ENCODE assay signal across 25 cellular contexts in genomic region chr2:4340536-4340935, GRCh38.
"Had no signal": no experiment of that assay in that cellular context is flagged by ENCODE, and none has a peak within 500 bp of the region (broad histone marks: within the 10 kb centered on the region; RNA-seq: fewer than 3 reads in every experiment).

No MANE protein-coding gene starts in this region.

- H3K27ac Mint-ChIP-seq: activated CD4-positive, alpha-beta T cell treated with anti-CD3 and anti-CD28 coated beads, Interleukin-2, amount 10 ng/mL, durations not matched to agents 7 days and 5 days; activated T-cell treated with anti-CD3 and anti-CD28 coated beads, Interleukin-2, amount 50 U/mL, for 72 hours; dendritic cell treated with granulocyte-macrophage colony-stimulating factor and Interleukin-4, amounts not matched to agents 40 ng/mL and 50 ng/mL, for 4 days; memory B cell; naive B cell; neural progenitor cell had no signal

- H3K9me3 Mint-ChIP-seq: activated CD4-positive, alpha-beta T cell treated with anti-CD3 and anti-CD28 coated beads, Interleukin-2, amount 10 ng/mL, durations not matched to agents 7 days and 5 days; dendritic cell treated with granulocyte-macrophage colony-stimulating factor and Interleukin-4, amounts not matched to agents 40 ng/mL and 50 ng/mL, for 4 days; neural progenitor cell had no signal

- ATAC-seq: activated T-cell treated with anti-CD3 and anti-CD28 coated beads, Interleukin-2, amount 50 U/mL, for 72 hours; mucosa of descending colon; psoas muscle; right cardiac atrium; stimulated activated naive CD8-positive, alpha-beta T cell treated with anti-CD3 and anti-CD28 coated beads, Interleukin-15, Interleukin-2, amounts not matched to agents 100 U/mL and 50 U/mL, for 24 hours had no signal

- H3K4me3 ChIP-seq: ascending aorta, left ventricle myocardium inferior, mucosa of descending colon, neural progenitor cell, ovary, psoas muscle, tibial artery had no signal

- H3K36me3 ChIP-seq: ascending aorta, left ventricle myocardium inferior, neural progenitor cell, ovary, tibial artery had no signal

- H3K36me3 Mint-ChIP-seq: memory B cell, naive B cell, neural progenitor cell had no signal

- H3K9me3 ChIP-seq: ascending aorta, ovary, psoas muscle had no signal

- H3K27me3 ChIP-seq: ascending aorta, neural progenitor cell, ovary, tibial artery had no signal

- H3K4me1 Mint-ChIP-seq: activated CD4-positive, alpha-beta T cell treated with anti-CD3 and anti-CD28 coated beads, Interleukin-2, amount 10 ng/mL, durations not matched to agents 7 days and 5 days; memory B cell; naive B cell had no signal

- H3K4me1 ChIP-seq: ascending aorta, left ventricle myocardium inferior, psoas muscle, tibial artery had no signal

- H2AFZ ChIP-seq: neural progenitor cell had no signal

- H3K4me2 ChIP-seq: neural progenitor cell had no signal

- DNase-seq: activated CD4-positive, alpha-beta T cell treated with anti-CD3 and anti-CD28 coated beads, Interleukin-2, amount 10 ng/mL, durations not matched to agents 7 days and 5 days; activated CD4-positive, CD25-positive, alpha-beta regulatory T cell; activated CD8-positive, alpha-beta memory T cell treated with anti-CD3 and anti-CD28 coated beads, Interleukin-2, amount 50 U/mL, for 48 hours; activated effector memory CD4-positive, alpha-beta T cell treated with anti-CD3 and anti-CD28 coated beads, Interleukin-2, amount 50 U/mL, for 16 hours; activated naive CD4-positive, alpha-beta T cell treated with anti-CD3 and anti-CD28 coated beads, Interleukin-2, amount 50 U/mL, for 16 hours; activated T-cell treated with anti-CD3 and anti-CD28 coated beads, Interleukin-2, amount 50 U/mL, for 72 hours; effector memory CD4-positive, alpha-beta T cell; foreskin melanocyte; hypothalamus; kidney; left ventricle myocardium inferior; mucosa of descending colon; naive B cell; ovary; psoas muscle; right cardiac atrium; stimulated activated naive CD8-positive, alpha-beta T cell treated with anti-CD3 and anti-CD28 coated beads, Interleukin-15, Interleukin-2, amounts not matched to agents 100 U/mL and 50 U/mL, for 24 hours; substantia nigra; T-helper 1 cell; T1000; tibial artery had no signal

- H3K4me3 Mint-ChIP-seq: activated CD4-positive, alpha-beta T cell treated with anti-CD3 and anti-CD28 coated beads, Interleukin-2, amount 10 ng/mL, durations not matched to agents 7 days and 5 days; activated T-cell treated with anti-CD3 and anti-CD28 coated beads, Interleukin-2, amount 50 U/mL, for 72 hours; dendritic cell treated with granulocyte-macrophage colony-stimulating factor and Interleukin-4, amounts not matched to agents 40 ng/mL and 50 ng/mL, for 4 days; memory B cell; naive B cell; neural progenitor cell had no signal

- H3K27me3 Mint-ChIP-seq: activated CD4-positive, alpha-beta T cell treated with anti-CD3 and anti-CD28 coated beads, Interleukin-2, amount 10 ng/mL, durations not matched to agents 7 days and 5 days; dendritic cell treated with granulocyte-macrophage colony-stimulating factor and Interleukin-4, amounts not matched to agents 40 ng/mL and 50 ng/mL, for 4 days; memory B cell had no signal

- H3K27ac ChIP-seq: ascending aorta, left ventricle myocardium inferior, neural progenitor cell, ovary, psoas muscle, tibial artery had no signal
